Comparison of ENCODE assay signal across 1 cellular context in genomic region chr5:60541980-60542379, GRCh38.
TF ChIP-seq lines count a peak whose summit lies in the region.

No MANE protein-coding gene starts in this region.

TF ChIP-seq in HepG2, 621 proteins besides CTCF, POLR2A, EP300 and RAD21 (continued from another document):
- TF ChIP-seq CREM (IDR thresholded peaks at IDR 0.05), result 0 out of 2 replicates have a peak, but pooled peaks have one; percentile 45
- TF ChIP-seq CREM (CRISPR knock-in tag; IDR thresholded peaks at IDR 0.05), result no peak
- TF ChIP-seq ETV5 (CRISPR knock-in tag; IDR thresholded peaks at IDR 0.05; ENCODE audit: borderline replicate concordance), result no peak
- TF ChIP-seq ZNF724P (CRISPR knock-in tag; IDR thresholded peaks at IDR 0.05; ENCODE audit: borderline replicate concordance), result no peak
- no peak for TF ChIP-seq AHDC1 (CRISPR knock-in tag; IDR thresholded peaks at IDR 0.05; ENCODE audit: borderline replicate concordance)
- no peak for TF ChIP-seq MTERF4 (CRISPR knock-in tag; IDR thresholded peaks at IDR 0.05)
- no peak for TF ChIP-seq PHF20 (CRISPR knock-in tag; IDR thresholded peaks at IDR 0.05)
- TF ChIP-seq ZBTB37 (CRISPR knock-in tag; IDR thresholded peaks at IDR 0.05), result no peak
- no peak for TF ChIP-seq ZNF775 (CRISPR knock-in tag; IDR thresholded peaks at IDR 0.05; ENCODE audit: borderline replicate concordance)
- TF ChIP-seq SNAI1 (CRISPR knock-in tag; IDR thresholded peaks at IDR 0.05; ENCODE audit: borderline replicate concordance), result no peak
- TF ChIP-seq MZF1 (CRISPR knock-in tag; IDR thresholded peaks at IDR 0.05; ENCODE audit: borderline replicate concordance), result no peak
- no peak for TF ChIP-seq ZHX1 (CRISPR knock-in tag; IDR thresholded peaks at IDR 0.05; ENCODE audit: low read depth)
- TF ChIP-seq PAWR (CRISPR knock-in tag; IDR thresholded peaks at IDR 0.05; ENCODE audit: borderline replicate concordance), result no peak
- TF ChIP-seq HMGXB3 (CRISPR knock-in tag; IDR thresholded peaks at IDR 0.05; ENCODE audit: borderline replicate concordance), result no peak
- no peak for TF ChIP-seq ZNF746 (CRISPR knock-in tag; IDR thresholded peaks at IDR 0.05)
- TF ChIP-seq ZNF225 (CRISPR knock-in tag; IDR thresholded peaks at IDR 0.05), result no peak
- no peak for TF ChIP-seq ZNF251 (CRISPR knock-in tag; IDR thresholded peaks at IDR 0.05)
- TF ChIP-seq CBFB (CRISPR knock-in tag; IDR thresholded peaks at IDR 0.05), result 0 out of 2 replicates have a peak, but pooled peaks have one; percentile 64
- TF ChIP-seq ZNF556 (CRISPR knock-in tag; IDR thresholded peaks at IDR 0.05; ENCODE audit: borderline replicate concordance), result no peak
